ENCODE assay signal across 31 cellular contexts in genomic region chr19:8499048-8499833, GRCh38. TPM values are rescaled to one million over a fixed set of nuclear protein-coding genes. Genes with fewer than 3 reads are reported as not detected.
"Had no signal": no experiment of that assay in that cellular context is flagged by ENCODE, and none has a peak within 500 bp of the region (broad histone marks: within the 10 kb centered on the region; RNA-seq: fewer than 3 reads in every experiment).

No MANE protein-coding gene starts in this region.

- H3K36me3 Mint-ChIP-seq: activated naive CD8-positive, alpha-beta T cell; natural killer cell treated with Interleukin-12 subunit alpha and Interleukin-12 subunit beta and Interleukin-15 and Interleukin-18, amount 100 ng/mL, for 72 hours; stimulated activated memory B cell treated with anti-CD40 and anti-IgM and Interleukin-4, amounts not matched to agents 10 μg/mL and 1 μg/mL and 100 μg/mL, for 72 hours had no signal

- H3K27me3 ChIP-seq: dorsolateral prefrontal cortex, gastrocnemius medialis, pancreas, thyroid gland, upper lobe of left lung, vagina had no signal

- H3K9me3 ChIP-seq: gastrocnemius medialis, pancreas, prostate gland, thyroid gland, upper lobe of left lung, vagina had no signal

- H3K4me3 Mint-ChIP-seq: activated naive CD8-positive, alpha-beta T cell; effector memory CD8-positive, alpha-beta T cell; stimulated activated memory B cell treated with anti-CD40 and anti-IgM and Interleukin-4, amounts not matched to agents 10 μg/mL and 1 μg/mL and 100 μg/mL, for 72 hours; stimulated activated naive CD8-positive, alpha-beta T cell treated with anti-CD3 and anti-CD28 coated beads, Interleukin-15, amount 100 ng/mL, for 72 hours; T-helper 1 cell treated with Interleukin-12 subunit alpha and Interleukin-12 subunit beta and Interleukin-4 antibody, amounts not matched to agents 30 μg/mL and 1 μg/mL, for 36 hours had no signal

- DNase-seq: activated CD4-positive, alpha-beta T cell treated with anti-CD3 and anti-CD28 coated beads for 48 hours; activated CD4-positive, alpha-beta T cell treated with anti-CD3 and anti-CD28 coated beads, Interleukin-2, amount 50 U/mL, for 48 hours; activated CD8-positive, alpha-beta memory T cell treated with anti-CD3 and anti-CD28 coated beads for 24 hours; activated effector memory CD4-positive, alpha-beta T cell treated with Interleukin-2 at 50 U/mL for 16 hours; activated naive CD4-positive, alpha-beta T cell treated with Interleukin-2 at 50 U/mL for 16 hours; dorsolateral prefrontal cortex; effector memory CD8-positive, alpha-beta T cell; erythroblast; gastrocnemius medialis; glutamatergic neuron; islet precursor cell; left ventricle myocardium superior; retina; stimulated activated CD4-positive, alpha-beta T cell treated with anti-CD3 and anti-CD28 coated beads, Interleukin-1b, Interleukin-23, amount 100 ng/mL, for 48 hours; stimulated activated CD4-positive, alpha-beta T cell treated with anti-CD3 and anti-CD28 coated beads, Interleukin-4, amount 100 ng/mL, for 4 hours; stimulated activated CD8-positive, alpha-beta memory T cell treated with anti-CD3 and anti-CD28 coated beads, Interleukin-4, amount 100 ng/mL, for 48 hours; stimulated activated naive CD8-positive, alpha-beta T cell treated with anti-CD3 and anti-CD28 coated beads, Interleukin-15, amount 100 ng/mL, for 72 hours; T-helper 9 cell; thyroid gland had no signal

- H3K27ac Mint-ChIP-seq: activated naive CD8-positive, alpha-beta T cell; stimulated activated memory B cell treated with anti-CD40 and anti-IgM and Interleukin-4, amounts not matched to agents 10 μg/mL and 1 μg/mL and 100 μg/mL, for 72 hours had no signal

- H3K27ac ChIP-seq: dorsolateral prefrontal cortex, gastrocnemius medialis, pancreas, prostate gland, thyroid gland, vagina, VCaP had no signal

- ATAC-seq: activated CD4-positive, CD25-positive, alpha-beta regulatory T cell treated with anti-CD3 and anti-CD28 coated beads, Interleukin-2, amount 50 U/mL, for 24 hours; effector memory CD8-positive, alpha-beta T cell; gastrocnemius medialis; left ventricle myocardium superior; stimulated activated memory B cell treated with anti-CD40 and anti-IgM and Interleukin-4, amounts not matched to agents 10 μg/mL and 1 μg/mL and 100 μg/mL, for 72 hours; stimulated activated naive CD8-positive, alpha-beta T cell treated with anti-CD3 and anti-CD28 coated beads, Interleukin-15, amount 100 ng/mL, for 72 hours had no signal

- H3K4me1 ChIP-seq: gastrocnemius medialis, pancreas, prostate gland, thyroid gland had no signal

- H3K9me3 Mint-ChIP-seq: effector memory CD8-positive, alpha-beta T cell; natural killer cell treated with Interleukin-12 subunit alpha and Interleukin-12 subunit beta and Interleukin-15 and Interleukin-18, amount 100 ng/mL, for 72 hours; stimulated activated memory B cell treated with anti-CD40 and anti-IgM and Interleukin-4, amounts not matched to agents 10 μg/mL and 1 μg/mL and 100 μg/mL, for 72 hours; stimulated activated naive CD8-positive, alpha-beta T cell treated with anti-CD3 and anti-CD28 coated beads, Interleukin-15, amount 100 ng/mL, for 72 hours; T-helper 1 cell treated with Interleukin-12 subunit alpha and Interleukin-12 subunit beta and Interleukin-4 antibody, amounts not matched to agents 30 μg/mL and 1 μg/mL, for 36 hours had no signal

- H3K27me3 Mint-ChIP-seq: activated naive CD8-positive, alpha-beta T cell; effector memory CD8-positive, alpha-beta T cell; natural killer cell treated with Interleukin-12 subunit alpha and Interleukin-12 subunit beta and Interleukin-15 and Interleukin-18, amount 100 ng/mL, for 72 hours; stimulated activated naive CD8-positive, alpha-beta T cell treated with anti-CD3 and anti-CD28 coated beads, Interleukin-15, amount 100 ng/mL, for 72 hours had no signal

- H3K4me3 ChIP-seq: dorsolateral prefrontal cortex, gastrocnemius medialis, pancreas, prostate gland, skin epidermis, thyroid gland, vagina had no signal

- H3K36me3 ChIP-seq: gastrocnemius medialis, pancreas, prostate gland, thyroid gland, upper lobe of left lung, vagina had no signal

RNA-seq across cellular contexts. Expression of gene PRAM1, which starts 3.2 kb away (rescaled TPM):
- total RNA-seq: bronchial epithelial cell had no signal
